15 cellular contexts compared by ENCODE assay signal in the genomic region with DNA sequence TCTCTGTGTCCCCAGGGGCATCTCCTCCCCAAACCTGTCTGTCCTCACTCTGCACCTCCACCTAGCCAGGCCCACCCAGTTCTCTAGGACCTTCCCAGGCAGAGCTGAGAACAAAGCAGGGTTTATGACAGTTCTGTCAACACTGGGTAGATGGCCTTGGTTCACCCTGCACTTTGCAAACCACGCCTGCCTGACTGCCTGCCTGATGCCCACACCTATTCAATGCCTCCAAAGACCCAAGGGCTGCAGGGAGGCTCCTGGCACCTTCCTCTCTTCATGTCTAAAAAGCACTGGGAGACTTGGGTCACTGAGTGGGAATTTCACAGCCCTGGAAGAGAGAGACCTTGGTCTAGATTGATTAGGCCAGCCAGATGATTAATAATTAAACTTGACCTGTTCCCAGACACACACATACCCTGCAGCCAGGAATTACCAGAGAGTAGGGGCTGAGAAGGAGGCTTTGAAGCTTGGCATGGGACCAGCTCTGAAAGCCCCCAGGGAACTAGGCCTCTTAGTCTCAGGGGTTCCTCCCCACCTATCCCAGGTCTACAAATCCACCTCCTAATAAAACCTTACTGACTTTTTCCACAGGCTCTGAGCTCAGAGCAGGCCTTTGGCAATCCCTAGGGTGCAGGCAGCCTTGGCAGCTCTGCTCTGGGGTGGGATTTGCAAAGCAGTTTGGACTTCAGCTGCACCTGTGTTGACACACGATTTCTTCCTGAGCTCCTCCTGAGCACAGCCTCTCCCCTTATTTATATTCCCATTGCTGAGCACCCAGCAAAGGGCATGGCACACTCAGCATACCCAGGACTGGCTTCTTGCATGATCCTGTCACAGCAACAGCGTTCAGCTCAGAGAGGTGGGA. TPM values are rescaled to one million over a fixed set of nuclear protein-coding genes. Genes with fewer than 3 reads are reported as not detected.
DNase-seq lines count a peak whose midpoint lies in the region; ATAC-seq and TF ChIP-seq lines count a peak whose summit lies in the region.
"Had no signal": no experiment of that assay in that cellular context is flagged by ENCODE, and none has a peak within 500 bp of the region (broad histone marks: within the 10 kb centered on the region; RNA-seq: fewer than 3 reads in every experiment).

No MANE protein-coding gene starts in this region.

- TF ChIP-seq CTCF in sigmoid colon (IDR thresholded peaks at IDR 0.05), result no peak

- WGBS in sigmoid colon, 2 donors, result 16 to 65% methylated on average over 3 of the region's 3 CpGs

- H3K27me3 ChIP-seq in sigmoid colon, result no peaks in the 10 kb centered on the region

- H3K4me1 ChIP-seq in sigmoid colon, result no peaks in the 10 kb centered on the region

- H3K27ac ChIP-seq in sigmoid colon, result peak overlapping the region in 1 of 4 donors; percentile 8

- no peaks in the 10 kb centered on the region for H3K36me3 ChIP-seq in sigmoid colon

- DNase-seq in NCI-H146 (lab: John Stamatoyannopoulos, UW) (peak; percentile 25), NCI-H146 treated with DMSO at 0.1 percent for 48 hours (lab: John Stamatoyannopoulos, UW; ENCODE audit: unreplicated experiment) (no peak), NCI-H1092 (lab: John Stamatoyannopoulos, UW) (peak; percentile 21), sigmoid colon (peak; percentile 44), hypothalamus (lab: John Stamatoyannopoulos, UW) (no peak), H4 (ENCODE audit: low spot score) (no peak)
- DNase-seq: activated CD4-positive, alpha-beta T cell treated with anti-CD3 and anti-CD28 coated beads, Interleukin-2, amount 50 U/mL, for 1 hour; activated naive CD4-positive, alpha-beta T cell; GDM1; KBM-7; mesendoderm; NCI-H748 treated with DMSO at 0.1 percent for 48 hours had no signal

- no peak for TF ChIP-seq EP300 in sigmoid colon (IDR thresholded peaks at IDR 0.05)

- H3K9me3 ChIP-seq in sigmoid colon, result no peaks in the 10 kb centered on the region

- TF ChIP-seq POLR2A in sigmoid colon (IDR thresholded peaks at IDR 0.05), result no peak

- H3K4me3 ChIP-seq in sigmoid colon, result no peak overlapping the region
- H3K4me3 ChIP-seq: smooth muscle cell had no signal

- intact Hi-C loops in sigmoid colon (cut with DNase I), result no loop called here

- peak; percentile 94 for ATAC-seq in esophagus mucosa
- no peak for ATAC-seq in HG03108 (IDR thresholded peaks at IDR 0.05; ENCODE audit: unreplicated experiment)

RNA-seq across cellular contexts. Expression of gene PDCD4, which starts 25.7 kb away (rescaled TPM):
- total RNA-seq in esophagus mucosa (144 TPM), sigmoid colon (100 to 1,000 TPM in 3 of 4 donors, 10 to 100 TPM in 1; 64.3 to 140 (median 127) TPM)
- polyA plus RNA-seq in sigmoid colon, result 100 to 1,000 TPM; 179 to 327 (median 236) TPM
- 32.6 and 36.8 TPM in 2 replicates for total RNA-seq in H4 (2014; rRNA removed; shearing (Covaris generic))

Comparison
In these comparisons a context has a peak if more than half of its experiments do, and no peak if none do; other contexts are left out.
1. DNase-seq: peak in NCI-H146 (single experiment), NCI-H1092 (single experiment) and sigmoid colon (single experiment); none in NCI-H146 treated with DMSO at 0.1 percent for 48 hours (single experiment), hypothalamus (0 of 51) and H4 (single experiment).